Comparison of ENCODE assay signal across 8 cellular contexts in genomic region chr2:61016392-61017002, GRCh38. TPM values are rescaled to one million over a fixed set of nuclear protein-coding genes. Genes with fewer than 3 reads are reported as not detected.
DNase-seq lines count a peak whose midpoint lies in the region; ATAC-seq and FAIRE-seq lines count a peak whose summit lies in the region.

No MANE protein-coding gene starts in this region.

- H3K36me3 Mint-ChIP-seq in activated T-helper 17 cell treated with anti-CD3 and anti-CD28 coated beads, Interleukin-2, amount 50 U/mL, for 72 hours (ENCODE audit: low read depth), result peaks cover 19% of the 10 kb centered on the region

- peak; percentile 48 for DNase-seq in activated naive CD4-positive, alpha-beta T cell treated with Interleukin-2 at 50 U/mL for 16 hours
- no peak for DNase-seq in activated naive CD4-positive, alpha-beta T cell (lab: John Stamatoyannopoulos, UW)
- DNase-seq in iPS-NIHi11 (ENCODE audit: low spot score) (peak; percentile 5), occipital lobe (lab: John Stamatoyannopoulos, UW) (no peak), RCC 7860 (ENCODE audit: low spot score) (no peak)
- peak; percentile 38 to 47 for DNase-seq in stimulated activated CD4-positive, alpha-beta T cell treated with anti-CD3 and anti-CD28 coated beads, Interleukin-2, amount 100 ng/mL, for 48 hours

- no peaks in the 10 kb centered on the region for H3K9me3 Mint-ChIP-seq in activated T-helper 17 cell treated with anti-CD3 and anti-CD28 coated beads, Interleukin-2, amount 50 U/mL, for 72 hours

- H3K4me3 Mint-ChIP-seq in activated T-helper 17 cell treated with anti-CD3 and anti-CD28 coated beads, Interleukin-2, amount 50 U/mL, for 72 hours, result peak overlapping the region; percentile 99

- H3K4me1 Mint-ChIP-seq in activated T-helper 17 cell treated with anti-CD3 and anti-CD28 coated beads, Interleukin-2, amount 50 U/mL, for 72 hours, result peaks cover 21% of the 10 kb centered on the region

- peak overlapping the region; percentile 96 for H3K27ac Mint-ChIP-seq in activated T-helper 17 cell treated with anti-CD3 and anti-CD28 coated beads, Interleukin-2, amount 50 U/mL, for 72 hours

- no peaks in the 10 kb centered on the region for H3K27me3 Mint-ChIP-seq in activated T-helper 17 cell treated with anti-CD3 and anti-CD28 coated beads, Interleukin-2, amount 50 U/mL, for 72 hours

- ATAC-seq in HG03108 (IDR thresholded peaks at IDR 0.05; ENCODE audit: unreplicated experiment), result peak; percentile 10
- ATAC-seq in activated T-helper 17 cell treated with anti-CD3 and anti-CD28 coated beads, Interleukin-2, amount 50 U/mL, for 72 hours (replicated peaks), result peak; percentile 70

- FAIRE-seq in RCC 7860 (lab: Jason Lieb, UNC), result no peak

RNA-seq across cellular contexts. Expression of gene PEX13, which starts 1.0 kb away (rescaled TPM):
- total RNA-seq in activated T-helper 17 cell treated with anti-CD3 and anti-CD28 coated beads, Interleukin-2, amount 50 U/mL, for 72 hours, result 10 to 100 TPM; 17.1 to 25.1 TPM
- total RNA-seq in occipital lobe, result 79.2 TPM

RNA-seq across cellular contexts. Expression of gene PUS10, which starts 1.6 kb away (rescaled TPM):
- 1 to 10 TPM; 5.1 to 5.7 TPM for total RNA-seq in activated T-helper 17 cell treated with anti-CD3 and anti-CD28 coated beads, Interleukin-2, amount 50 U/mL, for 72 hours
- total RNA-seq in occipital lobe, result 8.3 TPM

RNA-seq across cellular contexts. Expression of gene SANBR, which starts 49.2 kb away (rescaled TPM):
- total RNA-seq in activated T-helper 17 cell treated with anti-CD3 and anti-CD28 coated beads, Interleukin-2, amount 50 U/mL, for 72 hours, result 1 to 10 TPM; 4.0 to 6.1 TPM
- 89.8 TPM for total RNA-seq in occipital lobe

Comparison
In these comparisons a context has a peak if more than half of its experiments do, and no peak if none do; other contexts are left out.
1. DNase-seq: peak in activated naive CD4-positive, alpha-beta T cell treated with Interleukin-2 at 50 U/mL for 16 hours (single experiment), iPS-NIHi11 (single experiment) and stimulated activated CD4-positive, alpha-beta T cell treated with anti-CD3 and anti-CD28 coated beads, Interleukin-2, amount 100 ng/mL, for 48 hours (2 of 2); none in activated naive CD4-positive, alpha-beta T cell (0 of 4), occipital lobe (single experiment) and RCC 7860 (single experiment).
2. RNA of gene SANBR, which starts 49.2 kb away (total RNA-seq): 89.8 TPM in occipital lobe (single experiment); 4.0 to 6.1 TPM in activated T-helper 17 cell treated with anti-CD3 and anti-CD28 coated beads, Interleukin-2, amount 50 U/mL, for 72 hours; every median in the first group is over 10 times any median in the second.